In the genomic region with DNA sequence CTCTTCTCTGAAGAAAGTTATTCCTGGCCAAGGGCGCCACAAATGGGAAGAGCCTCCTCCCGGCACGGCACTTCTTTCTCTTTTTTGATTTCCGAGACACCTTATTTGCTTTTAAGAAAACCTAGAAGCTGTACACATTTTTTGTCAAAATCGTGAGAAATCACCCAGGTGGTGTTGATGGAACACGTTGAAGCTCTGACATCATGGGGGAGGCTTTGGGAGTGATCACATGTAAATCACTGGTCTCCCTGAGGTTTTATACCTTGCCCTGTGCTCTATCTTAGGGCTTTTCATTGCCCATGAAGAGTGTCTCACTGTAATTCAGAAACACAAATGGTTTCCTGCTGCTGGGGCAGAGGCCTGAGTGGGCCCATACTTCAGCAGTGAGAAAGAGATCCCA, we compare ENCODE assay signal across 16 cellular contexts. TPM values are rescaled to one million over a fixed set of nuclear protein-coding genes. Genes with fewer than 3 reads are reported as not detected.
A peak's percentile ranks its signal among the peaks of the same experiment; 100 is the strongest.
DNase-seq lines count a peak whose midpoint lies in the region; ATAC-seq and TF ChIP-seq lines count a peak whose summit lies in the region.
"Had no signal": no experiment of that assay in that cellular context is flagged by ENCODE, and none has a peak within 500 bp of the region (broad histone marks: within the 10 kb centered on the region; RNA-seq: fewer than 3 reads in every experiment).

No MANE protein-coding gene starts in this region.

- H3K4me1 ChIP-seq in SJCRH30 = peaks cover 16% of the 10 kb centered on the region
- peaks cover 19% of the 10 kb centered on the region for H3K4me1 ChIP-seq in body of pancreas
- H3K4me1 ChIP-seq in gastrocnemius medialis = peaks cover 3 to 25% of the 10 kb centered on the region in 2 donors
- H3K4me1 ChIP-seq in vagina = no peaks in the 10 kb centered on the region
- no peaks in the 10 kb centered on the region for H3K4me1 ChIP-seq in MM.1S (ENCODE audit: low read length)
- H3K4me1 ChIP-seq: BLaER1, Caco-2 had no signal

- H3F3A ChIP-seq in MM.1S (ENCODE audit: insufficient read depth, low read length) = no peaks in the 10 kb centered on the region

- no peak for TF ChIP-seq POLR2A in body of pancreas (IDR thresholded peaks at IDR 0.05)
- no peak for TF ChIP-seq POLR2A in gastrocnemius medialis (IDR thresholded peaks at IDR 0.05)
- no peak for TF ChIP-seq POLR2A in vagina (IDR thresholded peaks at IDR 0.05)

- no peak overlapping the region for H3K4me2 ChIP-seq in MM.1S (ENCODE audit: low read depth, low read length)
- H3K4me2 ChIP-seq: BLaER1 had no signal

- H2AFZ ChIP-seq in MM.1S (ENCODE audit: low read length) = no peak overlapping the region

- H3K36me3 ChIP-seq in SJCRH30 = no peaks in the 10 kb centered on the region
- H3K36me3 ChIP-seq in body of pancreas (replicated peaks in 1 of 2; ENCODE audit: insufficient read depth in 1 of 2, low read depth in 2 of 2) = peaks cover 0 to 2% of the 10 kb centered on the region in 2 donors
- H3K36me3 ChIP-seq in gastrocnemius medialis = peaks cover 0 to 39% of the 10 kb centered on the region in 2 donors
- peaks cover 0 to 33% of the 10 kb centered on the region in 2 donors for H3K36me3 ChIP-seq in vagina
- H3K36me3 ChIP-seq in MM.1S (replicated peaks; ENCODE audit: insufficient read depth, low read length) = no peaks in the 10 kb centered on the region

- no peaks in the 10 kb centered on the region for H3K79me2 ChIP-seq in MM.1S (ENCODE audit: low read length)

- H3K9ac ChIP-seq in MM.1S (ENCODE audit: low read length) = no peak overlapping the region
- H3K9ac ChIP-seq: BLaER1 had no signal

- in situ Hi-C loops in gastrocnemius medialis (cut with MboI; ENCODE audit: low sequenced_read_pairs in 4 of 4) = loop anchor here in 1 of 4 donors (25.0 kb wide), 1 partner anchor 263 kb away; no protein-coding TSS in a partner anchor

- TF ChIP-seq CTCF in body of pancreas (IDR thresholded peaks at IDR 0.05) (no peak), gastrocnemius medialis (IDR thresholded peaks at IDR 0.05 in 4 of 5, conservative IDR thresholded peaks at IDR 0.05 in 1 of 5) (no peak), vagina (IDR thresholded peaks at IDR 0.05) (no peak), MM.1S (IDR thresholded peaks at IDR 0.05; ENCODE audit: low read length) (no peak)

- H3K27ac ChIP-seq in SJCRH30 (peak overlapping the region; percentile 8; the same call in 1 of the 2 replicates), body of pancreas (peak overlapping the region; percentile 23 to 74 (median 52)), gastrocnemius medialis (peak overlapping the region in 3 of 4 donors; percentile 57 to 79 (median 73)), vagina (no peak overlapping the region), MM.1S (ENCODE audit: low read length) (no peak overlapping the region)
- H3K27ac ChIP-seq: BLaER1, C4-2B had no signal

- intact Hi-C loops in body of pancreas (cut with DNase I) (no loop called here), gastrocnemius medialis (cut with DNase I; ENCODE audit: low total_unique reads) (no loop called here), vagina (cut with DNase I) (no loop called here)

- WGBS in body of pancreas, 2 donors = 34 to 37% methylated on average over 6 of the region's 6 CpGs

- H3K9me2 ChIP-seq in MM.1S (replicated peaks; ENCODE audit: insufficient read depth, low read length) = no peaks in the 10 kb centered on the region

- H3K4me3 ChIP-seq in SJCRH30 = no peak overlapping the region
- H3K4me3 ChIP-seq in body of pancreas = no peak overlapping the region
- H3K4me3 ChIP-seq in gastrocnemius medialis = no peak overlapping the region
- no peak overlapping the region for H3K4me3 ChIP-seq in vagina
- no peak overlapping the region for H3K4me3 ChIP-seq in MM.1S (ENCODE audit: low read length)
- H3K4me3 ChIP-seq: BLaER1 had no signal

- peak in 1 of 2 experiments; percentile 8 for DNase-seq in SJCRH30
- peak; percentile 49 to 76 (median 56) for DNase-seq in body of pancreas
- peak; percentile 2 for DNase-seq in myocyte (ENCODE audit: low read depth)
- DNase-seq in gastrocnemius medialis = no peak
- no peak for DNase-seq in vagina (ENCODE audit: extremely low spot score in 2 of 2)
- no peak for DNase-seq in MM.1S
- DNase-seq: Caco-2; CD4-positive, CD25-positive, alpha-beta regulatory T cell; CD8-positive, alpha-beta T cell; DMS153; DND-41; H7; HCEC 1CT had no signal

- ATAC-seq in body of pancreas = peak; percentile 89
- no peak for ATAC-seq in gastrocnemius medialis
- ATAC-seq in HG03520 (IDR thresholded peaks at IDR 0.05; ENCODE audit: unreplicated experiment) = no peak
- ATAC-seq: CD8-positive, alpha-beta T cell had no signal

- H3K9me3 ChIP-seq in SJCRH30 (replicated peaks) (no peaks in the 10 kb centered on the region), body of pancreas (no peaks in the 10 kb centered on the region), gastrocnemius medialis (no peaks in the 10 kb centered on the region), vagina (no peaks in the 10 kb centered on the region), MM.1S (replicated peaks; ENCODE audit: insufficient read depth, low read length) (no peaks in the 10 kb centered on the region)
- H3K9me3 ChIP-seq: BLaER1, Caco-2 had no signal

- H3K27me3 ChIP-seq in SJCRH30 (no peaks in the 10 kb centered on the region), body of pancreas (no peaks in the 10 kb centered on the region), gastrocnemius medialis (no peaks in the 10 kb centered on the region), vagina (no peaks in the 10 kb centered on the region), MM.1S (replicated peaks; ENCODE audit: insufficient read depth, low read length) (no peaks in the 10 kb centered on the region)
- H3K27me3 ChIP-seq: BLaER1 had no signal

- no peaks in the 10 kb centered on the region for H4K20me1 ChIP-seq in MM.1S (ENCODE audit: insufficient read depth, low read length)
- H4K20me1 ChIP-seq: BLaER1 had no signal

RNA-seq across cellular contexts. Expression of a gene that starts 27.4 kb away (rescaled TPM):
- 9.0 and 9.1 TPM in 2 replicates for total RNA-seq in SJCRH30 (2014; rRNA removed; shearing (Covaris generic))
- total RNA-seq in body of pancreas (10 to 100 TPM in 1 of 2 donors, 1 to 10 TPM in 1; 6.5 to 12.5 TPM), myocyte (11.8 and 15.0 TPM in 2 replicates), gastrocnemius medialis (10 to 100 TPM in 2 of 4 donors, 1 to 10 TPM in 2; 4.6 to 14.7 (median 8.5) TPM), vagina (10.8 TPM)
- polyA plus RNA-seq in myocyte (2012) = 18.3 TPM

Comparison
In these comparisons a context has a peak if more than half of its experiments do, and no peak if none do; other contexts are left out.
1. DNase-seq: peak in body of pancreas (4 of 4) and myocyte (single experiment); none in gastrocnemius medialis (0 of 2), vagina (0 of 2) and MM.1S (single experiment).
2. H3K27ac ChIP-seq: peak in SJCRH30 (single experiment), body of pancreas (4 of 4) and gastrocnemius medialis (3 of 4); none in vagina (single experiment) and MM.1S (single experiment).